ENCODE assay signal across 18 cellular contexts in genomic region chr1:14921057-14921456, GRCh38.
DNase-seq lines count a peak whose midpoint lies in the region; ATAC-seq and TF ChIP-seq lines count a peak whose summit lies in the region.
"Had no signal": no experiment of that assay in that cellular context is flagged by ENCODE, and none has a peak within 500 bp of the region (broad histone marks: within the 10 kb centered on the region; RNA-seq: fewer than 3 reads in every experiment).

No MANE protein-coding gene starts in this region.

- no peak for ATAC-seq in T-helper 17 cell
- ATAC-seq in left lobe of liver: peak; percentile 13
- peak; percentile 51 for ATAC-seq in aorta (ENCODE audit: low FRiP score)
- no peak for ATAC-seq in HG02870 (IDR thresholded peaks at IDR 0.05; ENCODE audit: unreplicated experiment)
- ATAC-seq in stimulated activated naive CD8-positive, alpha-beta T cell treated with anti-CD3 and anti-CD28 coated beads, Interleukin-15, amount 100 ng/mL, for 72 hours: no peak
- ATAC-seq: left colon had no signal

- no peaks in the 10 kb centered on the region for H3K79me2 ChIP-seq in fibroblast of lung (ENCODE audit: control insufficient read depth, insufficient read depth, low read length)
- H3K79me2 ChIP-seq in Karpas-422 (ENCODE audit: low read length): no peaks in the 10 kb centered on the region

- H4K20me1 ChIP-seq in fibroblast of lung (ENCODE audit: control insufficient read depth, extremely low read depth, insufficient read depth, low read length) (no peaks in the 10 kb centered on the region), Karpas-422 (ENCODE audit: insufficient read depth, low read depth, low read length) (no peaks in the 10 kb centered on the region)

- H3K4me1 ChIP-seq in fibroblast of lung (ENCODE audit: control insufficient read depth, extremely low read depth, insufficient read depth, low read length) (peaks cover 7% of the 10 kb centered on the region), aorta (ENCODE audit: control insufficient read depth in 1 of 2, insufficient read depth in 2 of 2, low read length in 2 of 2) (peaks cover 3% of the 10 kb centered on the region in 2 donors), Karpas-422 (ENCODE audit: low read length) (no peaks in the 10 kb centered on the region)

- H3K27me3 ChIP-seq in fibroblast of lung (ENCODE audit: control insufficient read depth, insufficient read depth, low read length): no peaks in the 10 kb centered on the region
- no peaks in the 10 kb centered on the region for H3K27me3 ChIP-seq in aorta (ENCODE audit: control insufficient read depth in 1 of 2, insufficient read depth in 2 of 2, low read length in 1 of 2)
- no peaks in the 10 kb centered on the region for H3K27me3 ChIP-seq in Karpas-422 (ENCODE audit: low read length)
- H3K27me3 ChIP-seq: ovary, suprapubic skin had no signal

- peaks cover 1% of the 10 kb centered on the region for H3K36me3 Mint-ChIP-seq in T-helper 17 cell (ENCODE audit: low read depth)

- peaks cover 10% of the 10 kb centered on the region for H3K4me1 Mint-ChIP-seq in T-helper 17 cell
- peaks cover 16% of the 10 kb centered on the region for H3K4me1 Mint-ChIP-seq in stimulated activated naive CD8-positive, alpha-beta T cell treated with anti-CD3 and anti-CD28 coated beads, Interleukin-15, amount 100 ng/mL, for 72 hours

- WGBS in aorta, 2 donors: 14 to 15% methylated on average over 7 of the region's 7 CpGs

- H3K9me3 ChIP-seq in T-helper 17 cell (ENCODE audit: control insufficient read depth, low read length, poor library complexity, severe bottlenecking) (no peaks in the 10 kb centered on the region), fibroblast of lung (ENCODE audit: control insufficient read depth, insufficient read depth, low read depth, low read length) (no peaks in the 10 kb centered on the region), aorta (ENCODE audit: control insufficient read depth, low read length) (no peaks in the 10 kb centered on the region), Karpas-422 (ENCODE audit: low read length) (no peaks in the 10 kb centered on the region)
- H3K9me3 ChIP-seq: HAP-1, ovary, suprapubic skin had no signal

- H3K4me3 Mint-ChIP-seq in T-helper 17 cell: peak overlapping the region; percentile 22
- no peak overlapping the region for H3K4me3 Mint-ChIP-seq in stimulated activated naive CD8-positive, alpha-beta T cell treated with anti-CD3 and anti-CD28 coated beads, Interleukin-15, amount 100 ng/mL, for 72 hours

- H3K9ac ChIP-seq in fibroblast of lung (ENCODE audit: insufficient read depth, low read length) (no peak overlapping the region), Karpas-422 (ENCODE audit: low read length) (no peak overlapping the region)

- no peak overlapping the region for H3K27ac Mint-ChIP-seq in T-helper 17 cell
- H3K27ac Mint-ChIP-seq in stimulated activated naive CD8-positive, alpha-beta T cell treated with anti-CD3 and anti-CD28 coated beads, Interleukin-15, amount 100 ng/mL, for 72 hours: no peak overlapping the region

- H3K27me3 Mint-ChIP-seq in T-helper 17 cell: peaks cover 56% of the 10 kb centered on the region
- peaks cover 52% of the 10 kb centered on the region for H3K27me3 Mint-ChIP-seq in stimulated activated naive CD8-positive, alpha-beta T cell treated with anti-CD3 and anti-CD28 coated beads, Interleukin-15, amount 100 ng/mL, for 72 hours

- H3K4me2 ChIP-seq in fibroblast of lung (ENCODE audit: extremely low read depth, insufficient read depth, low read length) (no peak overlapping the region), Karpas-422 (ENCODE audit: low read depth, low read length, poor library complexity, severe bottlenecking) (no peak overlapping the region)

- no peak overlapping the region for H3K27ac ChIP-seq in fibroblast of lung (ENCODE audit: insufficient read depth, low read length)
- H3K27ac ChIP-seq in aorta (ENCODE audit: low read depth in 1 of 2, low read length in 2 of 2): no peak overlapping the region
- no peak overlapping the region for H3K27ac ChIP-seq in Karpas-422 (ENCODE audit: low read length)
- H3K27ac ChIP-seq: ovary, suprapubic skin had no signal

- TF ChIP-seq CTCF in fibroblast of lung (conservative IDR thresholded peaks at IDR 0.05 in 1 of 2, IDR thresholded peaks at IDR 0.05 in 1 of 2; ENCODE audit: low read depth in 1 of 2, low read length in 2 of 2): no peak

- no peaks in the 10 kb centered on the region for H3K9me3 Mint-ChIP-seq in stimulated activated naive CD8-positive, alpha-beta T cell treated with anti-CD3 and anti-CD28 coated beads, Interleukin-15, amount 100 ng/mL, for 72 hours

- H2AFZ ChIP-seq in fibroblast of lung (ENCODE audit: low read length): no peak overlapping the region
- no peak overlapping the region for H2AFZ ChIP-seq in Karpas-422 (ENCODE audit: low read length)

- H3K4me3 ChIP-seq in fibroblast of lung (replicated peaks in 1 of 4; ENCODE audit: control extremely low read depth in 1 of 4, insufficient read depth in 1 of 4, low read depth in 3 of 4, low read length in 4 of 4) (no peak overlapping the region), aorta (ENCODE audit: low read length in 2 of 2) (no peak overlapping the region), Karpas-422 (ENCODE audit: low read length) (no peak overlapping the region)
- H3K4me3 ChIP-seq: HAP-1, ovary, suprapubic skin had no signal

- intact Hi-C loops in aorta (cut with DNase I): no loop called here

- H3K36me3 ChIP-seq in fibroblast of lung (ENCODE audit: control insufficient read depth, insufficient read depth, low read length) (no peaks in the 10 kb centered on the region), aorta (ENCODE audit: control insufficient read depth in 1 of 2, insufficient read depth in 2 of 2, low read length in 1 of 2) (no peaks in the 10 kb centered on the region), Karpas-422 (ENCODE audit: insufficient read depth, low read length) (no peaks in the 10 kb centered on the region)
- H3K36me3 ChIP-seq: HAP-1, ovary, suprapubic skin had no signal

- DNase-seq in T-helper 17 cell: no peak
- DNase-seq in fibroblast of lung (ENCODE audit: low read depth in 2 of 2): peak; percentile 18 to 35
- no peak for DNase-seq in left lobe of liver (ENCODE audit: low spot score)
- no peak for DNase-seq in aorta
- DNase-seq in Karpas-422: no peak
- no peak for DNase-seq in stimulated activated naive CD8-positive, alpha-beta T cell treated with anti-CD3 and anti-CD28 coated beads, Interleukin-15, amount 100 ng/mL, for 72 hours
- DNase-seq: activated CD4-positive, alpha-beta T cell treated with anti-CD3 and anti-CD28 coated beads for 4 hours; activated CD8-positive, alpha-beta memory T cell treated with anti-CD3 and anti-CD28 coated beads, Interleukin-2, amount 50 U/mL, for 48 hours; cortex of kidney; DMS153; hippocampal formation; left colon; NCI-H2171 treated with DMSO at 0.1 percent for 48 hours; ovary; stimulated activated CD4-positive, alpha-beta T cell treated with anti-CD3 and anti-CD28 coated beads, Interleukin-2, amount 100 ng/mL, for 48 hours had no signal

- no peaks in the 10 kb centered on the region for H3K9me2 ChIP-seq in Karpas-422 (replicated peaks; ENCODE audit: insufficient read depth, low read length)

Comparison
In these comparisons a context has a peak if more than half of its experiments do, and no peak if none do; other contexts are left out.
1. ATAC-seq: peak in left lobe of liver (single experiment) and aorta (single experiment); none in T-helper 17 cell (single experiment), HG02870 (single experiment) and stimulated activated naive CD8-positive, alpha-beta T cell treated with anti-CD3 and anti-CD28 coated beads, Interleukin-15, amount 100 ng/mL, for 72 hours (single experiment).
2. DNase-seq: peak in fibroblast of lung (2 of 2); none in T-helper 17 cell (0 of 3), left lobe of liver (single experiment), aorta (0 of 2), Karpas-422 (single experiment) and stimulated activated naive CD8-positive, alpha-beta T cell treated with anti-CD3 and anti-CD28 coated beads, Interleukin-15, amount 100 ng/mL, for 72 hours (0 of 2).